18 cellular contexts compared by ENCODE assay signal in the genomic region with DNA sequence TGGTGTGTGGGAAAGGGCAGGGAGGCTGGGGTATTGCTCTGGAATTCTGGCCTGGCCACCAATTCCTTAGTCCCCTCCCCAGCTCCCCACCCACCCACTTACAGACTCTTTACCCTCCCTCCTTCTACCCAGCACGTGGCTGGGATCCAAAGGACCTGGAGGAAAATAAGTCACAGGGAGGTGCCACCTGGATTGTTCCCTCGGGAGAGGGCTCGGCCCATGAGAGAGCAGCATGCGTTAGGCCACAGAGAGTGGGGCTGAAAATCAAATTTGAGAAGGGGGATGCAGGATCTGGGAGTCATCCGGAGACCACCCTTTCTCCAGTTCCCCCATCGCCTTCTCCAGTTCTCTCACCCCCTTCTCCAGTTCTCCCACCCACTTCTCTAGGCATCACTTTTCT. TPM values are rescaled to one million over a fixed set of nuclear protein-coding genes. Genes with fewer than 3 reads are reported as not detected.
A peak's percentile ranks its signal among the peaks of the same experiment; 100 is the strongest.
DNase-seq lines count a peak whose midpoint lies in the region; TF ChIP-seq lines count a peak whose summit lies in the region.
"Had no signal": no experiment of that assay in that cellular context is flagged by ENCODE, and none has a peak within 500 bp of the region (broad histone marks: within the 10 kb centered on the region; RNA-seq: fewer than 3 reads in every experiment).

No MANE protein-coding gene starts in this region.

- no peaks in the 10 kb centered on the region for H3K36me3 ChIP-seq in endodermal cell (ENCODE audit: control insufficient read depth, insufficient read depth, low read length)
- H3K36me3 ChIP-seq: SJCRH30 had no signal

- H3K27me3 Mint-ChIP-seq in endodermal cell (ENCODE audit: insufficient read depth): peaks cover 29% of the 10 kb centered on the region

- TF ChIP-seq CTCF in endodermal cell (conservative IDR thresholded peaks at IDR 0.05): no peak

- H3K4me3 ChIP-seq in endodermal cell (ENCODE audit: low read length): no peak overlapping the region
- H3K4me3 ChIP-seq: PC-9, SJCRH30 had no signal

- H3K9me3 Mint-ChIP-seq in endodermal cell: no peaks in the 10 kb centered on the region
- H3K9me3 Mint-ChIP-seq: CD4-positive, alpha-beta memory T cell had no signal

- WGBS in endodermal cell (ENCODE audit: insufficient coverage in 1 of 2, insufficient read length in 1 of 2), 2 experiments: 83 to 92% methylated on average over 4 to 6 of the region's 6 CpGs

- no peaks in the 10 kb centered on the region for H3K36me3 Mint-ChIP-seq in endodermal cell (ENCODE audit: low read depth)
- H3K36me3 Mint-ChIP-seq: CD4-positive, alpha-beta memory T cell had no signal

- peaks cover 23% of the 10 kb centered on the region for H3K27me3 ChIP-seq in endodermal cell (ENCODE audit: control insufficient read depth, insufficient read depth, low read length, poor library complexity, severe bottlenecking)
- H3K27me3 ChIP-seq: SJCRH30 had no signal

- H3K9me3 ChIP-seq in endodermal cell (ENCODE audit: control insufficient read depth, low read length): no peaks in the 10 kb centered on the region
- H3K9me3 ChIP-seq: SJCRH30 had no signal

- H3K4me1 Mint-ChIP-seq in endodermal cell: no peaks in the 10 kb centered on the region

- H3K9ac ChIP-seq in endodermal cell (ENCODE audit: extremely low read depth, low read length, poor library complexity, severe bottlenecking): no peak overlapping the region

- H3K4me3 Mint-ChIP-seq in endodermal cell: no peak overlapping the region
- H3K4me3 Mint-ChIP-seq: CD4-positive, alpha-beta memory T cell had no signal

- DNase-seq in NCI-H2107 treated with DMSO at 0.1 percent for 48 hours (lab: John Stamatoyannopoulos, UW; ENCODE audit: unreplicated experiment): peak; percentile 30
- no peak for DNase-seq in NCI-H2107 (lab: John Stamatoyannopoulos, UW)
- DNase-seq in activated effector memory CD4-positive, alpha-beta T cell treated with anti-CD3 and anti-CD28 coated beads, Interleukin-2, amount 50 U/mL, for 16 hours: peak; percentile 22
- DNase-seq in activated effector memory CD4-positive, alpha-beta T cell treated with Interleukin-2 at 50 U/mL for 16 hours: no peak
- peak; percentile 24 for DNase-seq in endodermal cell
- no peak for DNase-seq in KG1 (lab: John Stamatoyannopoulos, UW)
- no peak for DNase-seq in kidney tubule cell (ENCODE audit: low spot score)
- DNase-seq: C1 segment of cervical spinal cord; CD4-positive, alpha-beta memory T cell; Karpas-422; NCI-H1092; NCI-H1417 treated with DMSO at 0.1 percent for 48 hours; NCI-H1694 treated with DMSO at 0.1 percent for 48 hours; NCI-H226; NCI-H524; NCI-H774; PC-9 had no signal

- H3K4me1 ChIP-seq in endodermal cell (ENCODE audit: control insufficient read depth, insufficient read depth, low read length): no peaks in the 10 kb centered on the region

- no peak overlapping the region for H3K27ac ChIP-seq in endodermal cell (ENCODE audit: low read depth, low read length)
- H3K27ac ChIP-seq: PC-9, SJCRH30 had no signal

- no peak overlapping the region for H3K27ac Mint-ChIP-seq in endodermal cell
- H3K27ac Mint-ChIP-seq: CD4-positive, alpha-beta memory T cell had no signal

RNA-seq across cellular contexts. Expression of a gene that starts 3.0 kb away (rescaled TPM):
- under 1 TPM; 0.84 to 0.91 TPM for total RNA-seq in endodermal cell
- 0.89 TPM for polyA plus RNA-seq in endodermal cell (2013, experiment 1 of 2)
- polyA plus RNA-seq in endodermal cell (2013, experiment 2 of 2): 1.0 TPM

RNA-seq across cellular contexts. Expression of a gene that starts 43.6 kb away (rescaled TPM):
- 1 to 10 TPM in 1 of 2 donors, under 1 TPM in 1; 0.73 to 5.5 TPM for total RNA-seq in endodermal cell
- polyA plus RNA-seq in endodermal cell (2013, experiment 1 of 2): 5.1 TPM
- 6.1 TPM for polyA plus RNA-seq in endodermal cell (2013, experiment 2 of 2)

Comparison
In these comparisons a context has a peak if more than half of its experiments do, and no peak if none do; other contexts are left out.
1. DNase-seq: peak in NCI-H2107 treated with DMSO at 0.1 percent for 48 hours (single experiment), activated effector memory CD4-positive, alpha-beta T cell treated with anti-CD3 and anti-CD28 coated beads, Interleukin-2, amount 50 U/mL, for 16 hours (single experiment) and endodermal cell (single experiment); none in NCI-H2107 (single experiment), activated effector memory CD4-positive, alpha-beta T cell treated with Interleukin-2 at 50 U/mL for 16 hours (single experiment), KG1 (single experiment) and kidney tubule cell (single experiment).